16 cellular contexts compared by ENCODE assay signal in genomic region chr16:66278604-66279262, GRCh38.
DNase-seq lines count a peak whose midpoint lies in the region; ATAC-seq, FAIRE-seq and TF ChIP-seq lines count a peak whose summit lies in the region.
"Had no signal": no experiment of that assay in that cellular context is flagged by ENCODE, and none has a peak within 500 bp of the region (broad histone marks: within the 10 kb centered on the region; RNA-seq: fewer than 3 reads in every experiment).

No MANE protein-coding gene starts in this region.

- FAIRE-seq in small intestine (lab: Jason Lieb, UNC), result no peak
- FAIRE-seq: A204.1 had no signal

- H3K27ac Mint-ChIP-seq in CD8-positive, alpha-beta T cell, result no peak overlapping the region
- H3K27ac Mint-ChIP-seq: activated naive CD8-positive, alpha-beta T cell treated with anti-CD3 and anti-CD28 coated beads, Interleukin-2, amount 10 ng/mL, durations not matched to agents 7 days and 5 days; CD8-positive, alpha-beta memory T cell; IgD-negative memory B cell had no signal

- no peak overlapping the region for H3K4me3 ChIP-seq in esophagus squamous epithelium
- no peak overlapping the region for H3K4me3 ChIP-seq in small intestine (ENCODE audit: low read depth in 1 of 2, low read length in 2 of 2)
- no peak overlapping the region for H3K4me3 ChIP-seq in CD8-positive, alpha-beta T cell (ENCODE audit: low read depth, low read length)

- TF ChIP-seq POLR2A in esophagus squamous epithelium (IDR thresholded peaks at IDR 0.05), result no peak

- POLR2A ChIA-PET in CD8-positive, alpha-beta T cell (lab: Charles Lee), result no interaction called here

- ATAC-seq in CD8-positive, alpha-beta T cell, result no peak
- ATAC-seq in GM18868 (IDR thresholded peaks at IDR 0.05; ENCODE audit: unreplicated experiment) (no peak), GM18858 (IDR thresholded peaks at IDR 0.05; ENCODE audit: unreplicated experiment) (no peak)
- ATAC-seq: SK-N-SH treated with all-trans-retinoic acid at 6 μM for 48 hours had no signal

- intact Hi-C loops in esophagus squamous epithelium (cut with DNase I), result no loop called here
- intact Hi-C loops in CD8-positive, alpha-beta T cell (cut with DNase I, micrococcal nuclease), result no loop called here

- H3K36me3 ChIP-seq in esophagus squamous epithelium (no peaks in the 10 kb centered on the region), small intestine (ENCODE audit: control insufficient read depth in 2 of 2, insufficient read depth in 2 of 2, low read length in 2 of 2) (no peaks in the 10 kb centered on the region)
- H3K36me3 ChIP-seq in CD8-positive, alpha-beta T cell (ENCODE audit: insufficient read depth, low read length), result no peaks in the 10 kb centered on the region

- CTCF ChIA-PET in CD8-positive, alpha-beta T cell (lab: Charles Lee), result no interaction called here

- no peak overlapping the region for H3K4me3 Mint-ChIP-seq in CD8-positive, alpha-beta T cell
- H3K4me3 Mint-ChIP-seq: activated naive CD8-positive, alpha-beta T cell treated with anti-CD3 and anti-CD28 coated beads, Interleukin-2, amount 10 ng/mL, durations not matched to agents 7 days and 5 days; CD8-positive, alpha-beta memory T cell had no signal

- peaks cover 8% of the 10 kb centered on the region for H3K27me3 Mint-ChIP-seq in CD8-positive, alpha-beta T cell (ENCODE audit: low read depth)

- peaks cover 12% of the 10 kb centered on the region for H3K9me3 Mint-ChIP-seq in CD8-positive, alpha-beta T cell

- H3K36me3 Mint-ChIP-seq in CD8-positive, alpha-beta T cell, result no peaks in the 10 kb centered on the region
- H3K36me3 Mint-ChIP-seq: activated naive CD8-positive, alpha-beta T cell treated with anti-CD3 and anti-CD28 coated beads, Interleukin-2, amount 10 ng/mL, durations not matched to agents 7 days and 5 days; IgD-negative memory B cell had no signal

- TF ChIP-seq CTCF in esophagus squamous epithelium (IDR thresholded peaks at IDR 0.05), result peak in 4 of 6 experiments; percentile 14 to 76 (median 41)
- no peak for TF ChIP-seq CTCF in CD8-positive, alpha-beta T cell (IDR thresholded peaks at IDR 0.05)

- WGBS in esophagus squamous epithelium, 2 donors, result 50% methylated on average over 1 of the region's 1 CpG; no CpG with 5 or more reads in 1 of the 2 donors
- WGBS in small intestine, 3 donors, result 38 to 89% (median 67%) methylated on average over 1 of the region's 1 CpG

- no peaks in the 10 kb centered on the region for H3K9me3 ChIP-seq in esophagus squamous epithelium
- H3K9me3 ChIP-seq in small intestine (ENCODE audit: control insufficient read depth, low read depth), result no peaks in the 10 kb centered on the region
- no peaks in the 10 kb centered on the region for H3K9me3 ChIP-seq in CD8-positive, alpha-beta T cell (ENCODE audit: low read length)

- H3K27me3 ChIP-seq in esophagus squamous epithelium (no peaks in the 10 kb centered on the region), small intestine (ENCODE audit: control insufficient read depth in 2 of 2, insufficient read depth in 2 of 2, low read length in 2 of 2) (peaks cover 0 to 2% of the 10 kb centered on the region in 2 donors)
- H3K27me3 ChIP-seq in CD8-positive, alpha-beta T cell (ENCODE audit: insufficient read depth, low read length), result no peaks in the 10 kb centered on the region

- peak overlapping the region; percentile 77 to 94 (median 82) for H3K27ac ChIP-seq in esophagus squamous epithelium
- no peak overlapping the region for H3K27ac ChIP-seq in small intestine (ENCODE audit: low read depth in 1 of 2, low read length in 1 of 2)
- H3K27ac ChIP-seq in CD8-positive, alpha-beta T cell (ENCODE audit: low read depth, low read length), result no peak overlapping the region

- DNase-seq in NCI-H748 (lab: John Stamatoyannopoulos, UW; ENCODE audit: unreplicated experiment), result peak; percentile 55
- no peak for DNase-seq in NCI-H748 treated with DMSO at 0.1 percent for 48 hours (lab: John Stamatoyannopoulos, UW)
- DNase-seq in NCI-H510A treated with DMSO at 0.1 percent for 48 hours (lab: John Stamatoyannopoulos, UW), result peak; percentile 36
- no peak for DNase-seq in esophagus squamous epithelium (lab: John Stamatoyannopoulos, UW)
- DNase-seq in small intestine, result peak; percentile 5
- DNase-seq in CD8-positive, alpha-beta T cell, result no peak
- DNase-seq: activated naive CD8-positive, alpha-beta T cell treated with anti-CD3 and anti-CD28 coated beads, Interleukin-2, amount 10 ng/mL, durations not matched to agents 7 days and 5 days; CD8-positive, alpha-beta memory T cell; cerebellar nuclear complex; erythroblast; NCI-H1436 had no signal

- H3K4me1 ChIP-seq in esophagus squamous epithelium (peaks cover 10 to 55% (median 22%) of the 10 kb centered on the region in 3 donors), small intestine (ENCODE audit: control insufficient read depth in 2 of 2, insufficient read depth in 1 of 2, low read depth in 1 of 2, low read length in 1 of 2) (no peaks in the 10 kb centered on the region)
- no peaks in the 10 kb centered on the region for H3K4me1 ChIP-seq in CD8-positive, alpha-beta T cell (ENCODE audit: insufficient read depth, low read length)

- H3K4me1 Mint-ChIP-seq in CD8-positive, alpha-beta T cell (ENCODE audit: low read depth), result peaks cover 2% of the 10 kb centered on the region

Comparison
In these comparisons a context has a peak if more than half of its experiments do, and no peak if none do; other contexts are left out.
1. DNase-seq: peak in NCI-H748 (single experiment), NCI-H510A treated with DMSO at 0.1 percent for 48 hours (single experiment) and small intestine (single experiment); none in NCI-H748 treated with DMSO at 0.1 percent for 48 hours (single experiment), esophagus squamous epithelium (single experiment) and CD8-positive, alpha-beta T cell (0 of 7).
2. H3K27ac ChIP-seq: peak in esophagus squamous epithelium (4 of 4); none in small intestine (0 of 2) and CD8-positive, alpha-beta T cell (single experiment).